ENCODE assay signal across 25 cellular contexts in the genomic region with DNA sequence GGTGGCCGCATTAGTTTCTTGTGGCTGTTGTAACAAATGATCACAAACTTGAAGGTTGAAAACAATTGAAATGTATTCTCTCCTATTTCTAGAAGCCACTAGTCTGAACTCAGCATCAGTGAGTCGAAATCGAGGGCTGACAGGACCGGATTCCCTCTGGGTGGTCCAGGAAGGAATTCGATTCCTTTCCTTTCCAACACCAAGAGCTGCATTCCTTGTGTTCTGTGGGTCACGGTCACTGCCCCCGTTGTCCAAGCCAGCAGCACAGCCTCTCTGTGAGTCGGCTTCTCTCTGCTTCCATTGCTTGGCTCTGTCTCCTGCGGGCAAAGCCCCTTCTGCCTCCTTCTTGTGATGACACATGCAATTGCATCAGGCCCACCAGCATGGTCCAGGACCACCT.
"Had no signal": no experiment of that assay in that cellular context is flagged by ENCODE, and none has a peak within 500 bp of the region (broad histone marks: within the 10 kb centered on the region; RNA-seq: fewer than 3 reads in every experiment).

No MANE protein-coding gene starts in this region.

- H3K27ac Mint-ChIP-seq: activated B cell treated with CpG ODN at 0.5 μM for 24 hours; activated CD4-positive, alpha-beta memory T cell treated with anti-CD3 and anti-CD28 coated beads, Interleukin-2, amount 10 ng/mL, durations not matched to agents 7 days and 5 days; activated CD8-positive, alpha-beta memory T cell treated with anti-CD3 and anti-CD28 coated beads, Interleukin-2, amount 10 ng/mL, durations not matched to agents 7 days and 5 days; activated naive CD4-positive, alpha-beta T cell treated with anti-CD3 and anti-CD28 coated beads, Interleukin-2, amount 10 ng/mL, durations not matched to agents 7 days and 5 days; activated naive CD8-positive, alpha-beta T cell treated with anti-CD3 and anti-CD28 coated beads, Interleukin-2, amount 50 U/mL, for 24 hours; activated T-helper 17 cell treated with anti-CD3 and anti-CD28 coated beads, Interleukin-2, amount 50 U/mL, for 72 hours; dendritic cell treated with granulocyte-macrophage colony-stimulating factor and Interleukin-4, amounts not matched to agents 40 ng/mL and 50 ng/mL, for 4 days; stimulated activated naive CD8-positive, alpha-beta T cell treated with anti-CD3 and anti-CD28 coated beads, Interleukin-15, Interleukin-2, amounts not matched to agents 100 ng/mL and 50 ng/mL, for 24 hours had no signal

- H3K4me3 ChIP-seq: gastrocnemius medialis, heart left ventricle, prostate gland, SK-N-MC, skin epidermis, upper lobe of left lung had no signal

- H3K36me3 Mint-ChIP-seq: activated CD8-positive, alpha-beta memory T cell treated with anti-CD3 and anti-CD28 coated beads, Interleukin-2, amount 10 ng/mL, durations not matched to agents 7 days and 5 days; activated naive CD4-positive, alpha-beta T cell treated with anti-CD3 and anti-CD28 coated beads, Interleukin-2, amount 10 ng/mL, durations not matched to agents 7 days and 5 days had no signal

- H3K36me3 ChIP-seq: gastrocnemius medialis, heart left ventricle, prostate gland, upper lobe of left lung had no signal

- H3K27ac ChIP-seq: gastrocnemius medialis, heart left ventricle, prostate gland, SK-N-MC, skin epidermis, upper lobe of left lung had no signal

- H3K4me1 Mint-ChIP-seq: activated B cell treated with CpG ODN at 0.5 μM for 24 hours; activated CD4-positive, alpha-beta memory T cell treated with anti-CD3 and anti-CD28 coated beads, Interleukin-2, amount 10 ng/mL, durations not matched to agents 7 days and 5 days; activated CD8-positive, alpha-beta memory T cell treated with anti-CD3 and anti-CD28 coated beads, Interleukin-2, amount 10 ng/mL, durations not matched to agents 7 days and 5 days; activated naive CD4-positive, alpha-beta T cell treated with anti-CD3 and anti-CD28 coated beads, Interleukin-2, amount 10 ng/mL, durations not matched to agents 7 days and 5 days; activated naive CD8-positive, alpha-beta T cell treated with anti-CD3 and anti-CD28 coated beads, Interleukin-2, amount 50 U/mL, for 24 hours had no signal

- DNase-seq: activated B cell treated with CpG ODN at 0.5 μM for 24 hours; activated CD4-positive, alpha-beta memory T cell treated with anti-CD3 and anti-CD28 coated beads, Interleukin-2, amount 10 ng/mL, durations not matched to agents 7 days and 5 days; activated CD4-positive, alpha-beta T cell treated with anti-CD3 and anti-CD28 coated beads for 4 hours; activated CD8-positive, alpha-beta memory T cell treated with anti-CD3 and anti-CD28 coated beads, Interleukin-2, amount 10 ng/mL, durations not matched to agents 7 days and 5 days; activated naive CD4-positive, alpha-beta T cell treated with anti-CD3 and anti-CD28 coated beads, Interleukin-2, amount 10 ng/mL, durations not matched to agents 7 days and 5 days; activated naive CD8-positive, alpha-beta T cell treated with anti-CD3 and anti-CD28 coated beads, Interleukin-2, amount 50 U/mL, for 24 hours; activated T-cell treated with anti-CD3 and anti-CD28 coated beads, Interleukin-2, amount 50 U/mL, for 1 hour; aorta; effector CD8-positive, alpha-beta T cell; gastrocnemius medialis; heart left ventricle; left colon; midbrain; right cardiac atrium; stimulated activated CD4-positive, alpha-beta T cell treated with anti-CD3 and anti-CD28 coated beads, Interleukin-15, amount 100 ng/mL, for 24 hours; stimulated activated CD4-positive, alpha-beta T cell treated with anti-CD3 and anti-CD28 coated beads, Interleukin-2, amount 100 ng/mL, for 48 hours had no signal

- H3K27me3 Mint-ChIP-seq: activated CD8-positive, alpha-beta memory T cell treated with anti-CD3 and anti-CD28 coated beads, Interleukin-2, amount 10 ng/mL, durations not matched to agents 7 days and 5 days; dendritic cell treated with granulocyte-macrophage colony-stimulating factor and Interleukin-4, amounts not matched to agents 40 ng/mL and 50 ng/mL, for 4 days had no signal

- H3K9me3 ChIP-seq: gastrocnemius medialis, prostate gland, upper lobe of left lung had no signal

- H3K27me3 ChIP-seq: upper lobe of left lung had no signal

- H3K4me3 Mint-ChIP-seq: activated B cell treated with CpG ODN at 0.5 μM for 24 hours; activated CD4-positive, alpha-beta memory T cell treated with anti-CD3 and anti-CD28 coated beads, Interleukin-2, amount 10 ng/mL, durations not matched to agents 7 days and 5 days; activated CD8-positive, alpha-beta memory T cell treated with anti-CD3 and anti-CD28 coated beads, Interleukin-2, amount 10 ng/mL, durations not matched to agents 7 days and 5 days; activated naive CD4-positive, alpha-beta T cell treated with anti-CD3 and anti-CD28 coated beads, Interleukin-2, amount 10 ng/mL, durations not matched to agents 7 days and 5 days; activated naive CD8-positive, alpha-beta T cell treated with anti-CD3 and anti-CD28 coated beads, Interleukin-2, amount 50 U/mL, for 24 hours; activated T-helper 17 cell treated with anti-CD3 and anti-CD28 coated beads, Interleukin-2, amount 50 U/mL, for 72 hours; dendritic cell treated with granulocyte-macrophage colony-stimulating factor and Interleukin-4, amounts not matched to agents 40 ng/mL and 50 ng/mL, for 4 days; neural crest cell; stimulated activated naive CD8-positive, alpha-beta T cell treated with anti-CD3 and anti-CD28 coated beads, Interleukin-15, Interleukin-2, amounts not matched to agents 100 ng/mL and 50 ng/mL, for 24 hours had no signal

- ATAC-seq: activated CD8-positive, alpha-beta memory T cell treated with anti-CD3 and anti-CD28 coated beads, Interleukin-2, amount 10 ng/mL, durations not matched to agents 7 days and 5 days; activated naive CD8-positive, alpha-beta T cell treated with anti-CD3 and anti-CD28 coated beads, Interleukin-2, amount 50 U/mL, for 24 hours; activated T-helper 17 cell treated with anti-CD3 and anti-CD28 coated beads, Interleukin-2, amount 50 U/mL, for 72 hours; esophagus mucosa; gastrocnemius medialis; heart left ventricle; left colon; right cardiac atrium had no signal

- H3K4me1 ChIP-seq: gastrocnemius medialis, prostate gland, upper lobe of left lung had no signal
